In the genomic region with DNA sequence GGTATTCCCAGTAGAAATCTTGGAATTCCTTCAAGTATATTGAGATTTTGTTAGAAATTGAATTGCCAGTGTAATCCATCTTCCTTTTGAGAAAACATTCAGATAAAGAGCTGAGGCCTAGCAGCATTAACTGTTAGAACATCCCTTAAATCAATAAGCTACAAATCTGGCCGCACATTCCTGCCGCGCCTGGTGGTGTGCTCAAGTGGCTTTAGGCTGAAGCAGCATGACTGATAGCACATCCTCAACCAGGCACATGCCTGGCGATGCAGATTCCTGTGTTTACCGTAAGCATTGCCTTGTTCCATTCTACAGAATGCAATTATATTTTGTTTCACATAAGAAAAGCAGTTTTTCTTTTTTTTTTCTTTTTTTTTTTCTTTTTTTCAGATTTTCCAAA, we compare ENCODE assay signal across 26 cellular contexts. TPM values are rescaled to one million over a fixed set of nuclear protein-coding genes. Genes with fewer than 3 reads are reported as not detected.
DNase-seq lines count a peak whose midpoint lies in the region; ATAC-seq and TF ChIP-seq lines count a peak whose summit lies in the region.
"Had no signal": no experiment of that assay in that cellular context is flagged by ENCODE, and none has a peak within 500 bp of the region (broad histone marks: within the 10 kb centered on the region; RNA-seq: fewer than 3 reads in every experiment).

No MANE protein-coding gene starts in this region.

- H3K4me1 ChIP-seq in mesodermal cell (ENCODE audit: control insufficient read depth, insufficient read depth, low read length, poor library complexity, severe bottlenecking): no peaks in the 10 kb centered on the region
- H3K4me1 ChIP-seq: BLaER1 had no signal

- in situ Hi-C loops in astrocyte of the spinal cord (cut with HindIII; ENCODE audit: low sequenced_read_pairs): no loop called here

- WGBS in mesodermal cell (ENCODE audit: insufficient coverage in 2 of 2), 2 experiments: 88 to 96% methylated on average over 3 to 5 of the region's 5 CpGs

- no peak for ATAC-seq in GM18502 (IDR thresholded peaks at IDR 0.05; ENCODE audit: poor library complexity, unreplicated experiment)

- DNase-seq in DMS53 (lab: John Stamatoyannopoulos, UW) (peak; percentile 7), DMS53 treated with DMSO at 0.1 percent for 48 hours (lab: John Stamatoyannopoulos, UW; ENCODE audit: unreplicated experiment) (no peak), astrocyte of the spinal cord (ENCODE audit: low read depth, low spot score) (peak; percentile 9), NCI-H748 treated with DMSO at 0.1 percent for 48 hours (lab: John Stamatoyannopoulos, UW) (no peak), NCI-H510A treated with DMSO at 0.1 percent for 48 hours (lab: John Stamatoyannopoulos, UW) (no peak), NCI-H748 (lab: John Stamatoyannopoulos, UW; ENCODE audit: unreplicated experiment) (no peak)
- DNase-seq: ACHN; CD4-positive, alpha-beta T cell; COR-L47; DND-41; GOT3; HCEC 1CT; KG1; NCI-H1092 treated with DMSO at 0.1 percent for 48 hours; NCI-H146; NCI-H2081; NCI-H446 treated with DMSO at 0.1 percent for 48 hours; NCI-H69; PC-9; RPMI8226; SHP77 had no signal

- H3K4me3 ChIP-seq in astrocyte of the spinal cord (ENCODE audit: low read depth, low read length): no peak overlapping the region
- H3K4me3 ChIP-seq in mesodermal cell (ENCODE audit: extremely low read depth, insufficient read depth, low read length, poor library complexity, severe bottlenecking): no peak overlapping the region
- H3K4me3 ChIP-seq: BLaER1, PC-9, SK-N-MC had no signal

- TF ChIP-seq CTCF in astrocyte of the spinal cord (IDR thresholded peaks at IDR 0.05; ENCODE audit: low read depth, low read length): no peak

- H3K9me3 ChIP-seq in mesodermal cell (ENCODE audit: control insufficient read depth, low read length): no peaks in the 10 kb centered on the region
- H3K9me3 ChIP-seq: BLaER1 had no signal

- H3K27ac ChIP-seq in mesodermal cell (ENCODE audit: low read depth, low read length, severe bottlenecking): peak overlapping the region; percentile 37
- H3K27ac ChIP-seq: 22Rv1, BLaER1, PC-9, SK-N-MC had no signal

- H3K36me3 ChIP-seq in mesodermal cell (ENCODE audit: control insufficient read depth, insufficient read depth, low read length): peaks cover 9% of the 10 kb centered on the region
- H3K36me3 ChIP-seq: BLaER1 had no signal

RNA-seq across cellular contexts. Expression of a gene that starts 29.2 kb away (rescaled TPM):
- polyA plus RNA-seq in mesodermal cell (2013, experiment 1 of 2): 33.5 TPM
- polyA plus RNA-seq in mesodermal cell (2013, experiment 2 of 2): 39.4 TPM

Comparison
In these comparisons a context has a peak if more than half of its experiments do, and no peak if none do; other contexts are left out.
1. DNase-seq: peak in DMS53 (single experiment) and astrocyte of the spinal cord (single experiment); none in DMS53 treated with DMSO at 0.1 percent for 48 hours (single experiment), NCI-H748 treated with DMSO at 0.1 percent for 48 hours (single experiment), NCI-H510A treated with DMSO at 0.1 percent for 48 hours (single experiment) and NCI-H748 (single experiment).